In genomic region chr9:123478160-123478559, GRCh38 we compare ENCODE assay signal across 28 cellular contexts.
"Had no signal": no experiment of that assay in that cellular context is flagged by ENCODE, and none has a peak within 500 bp of the region (broad histone marks: within the 10 kb centered on the region; RNA-seq: fewer than 3 reads in every experiment).

No MANE protein-coding gene starts in this region.

- H3K9me3 ChIP-seq: adrenal gland, body of pancreas, colonic mucosa, esophagus squamous epithelium, gastroesophageal sphincter, heart right ventricle had no signal

- H3K4me3 ChIP-seq: adrenal gland, body of pancreas, colonic mucosa, esophagus squamous epithelium, gastroesophageal sphincter, heart right ventricle had no signal

- FAIRE-seq: endometrium, endothelial cell of umbilical vein, TTC549 had no signal

- H3K36me3 ChIP-seq: adrenal gland, colonic mucosa, esophagus squamous epithelium, gastroesophageal sphincter, heart right ventricle had no signal

- H3K4me1 Mint-ChIP-seq: activated naive CD4-positive, alpha-beta T cell treated with anti-CD3 and anti-CD28 coated beads, Interleukin-2, amount 10 ng/mL, durations not matched to agents 7 days and 5 days had no signal

- H3K4me3 Mint-ChIP-seq: activated CD8-positive, alpha-beta T cell treated with anti-CD3 and anti-CD28 coated beads for 36 hours; activated naive CD4-positive, alpha-beta T cell treated with anti-CD3 and anti-CD28 coated beads, Interleukin-2, amount 10 ng/mL, durations not matched to agents 7 days and 5 days; activated T-cell treated with anti-CD3 and anti-CD28 coated beads, Interleukin-2, amount 50 U/mL, for 4 hours; activated T-helper 17 cell treated with anti-CD3 and anti-CD28 coated beads, Interleukin-2, amount 50 U/mL, for 72 hours; WTC11 had no signal

- H3K9me3 Mint-ChIP-seq: activated CD8-positive, alpha-beta T cell treated with anti-CD3 and anti-CD28 coated beads for 36 hours; activated naive CD4-positive, alpha-beta T cell treated with anti-CD3 and anti-CD28 coated beads, Interleukin-2, amount 10 ng/mL, durations not matched to agents 7 days and 5 days; activated naive CD4-positive, alpha-beta T cell treated with anti-CD3 and anti-CD28 coated beads, Interleukin-2, amount 50 U/mL, for 72 hours; activated T-cell treated with anti-CD3 and anti-CD28 coated beads, Interleukin-2, amount 50 U/mL, for 4 hours; activated T-helper 17 cell treated with anti-CD3 and anti-CD28 coated beads, Interleukin-2, amount 50 U/mL, for 72 hours; WTC11 had no signal

- H3K27ac ChIP-seq: adrenal gland, body of pancreas, colonic mucosa, epithelial cell of prostate, esophagus squamous epithelium, gastroesophageal sphincter, heart right ventricle, VCaP had no signal

- H3K36me3 Mint-ChIP-seq: activated naive CD4-positive, alpha-beta T cell treated with anti-CD3 and anti-CD28 coated beads, Interleukin-2, amount 10 ng/mL, durations not matched to agents 7 days and 5 days; activated naive CD4-positive, alpha-beta T cell treated with anti-CD3 and anti-CD28 coated beads, Interleukin-2, amount 50 U/mL, for 72 hours; WTC11 had no signal

- ATAC-seq: activated CD8-positive, alpha-beta T cell treated with anti-CD3 and anti-CD28 coated beads for 36 hours; activated naive CD4-positive, alpha-beta T cell treated with anti-CD3 and anti-CD28 coated beads, Interleukin-2, amount 50 U/mL, for 72 hours; activated T-cell treated with anti-CD3 and anti-CD28 coated beads, Interleukin-2, amount 50 U/mL, for 4 hours; activated T-helper 17 cell treated with anti-CD3 and anti-CD28 coated beads, Interleukin-2, amount 50 U/mL, for 72 hours; gastroesophageal sphincter; WTC11 had no signal

- H3K27me3 Mint-ChIP-seq: activated CD8-positive, alpha-beta T cell treated with anti-CD3 and anti-CD28 coated beads for 36 hours; activated naive CD4-positive, alpha-beta T cell treated with anti-CD3 and anti-CD28 coated beads, Interleukin-2, amount 10 ng/mL, durations not matched to agents 7 days and 5 days; activated T-helper 17 cell treated with anti-CD3 and anti-CD28 coated beads, Interleukin-2, amount 50 U/mL, for 72 hours had no signal

- DNase-seq: activated CD4-positive, alpha-beta T cell treated with anti-CD3 and anti-CD28 coated beads for 48 hours; activated CD4-positive, alpha-beta T cell treated with anti-CD3 and anti-CD28 coated beads, Interleukin-2, amount 50 U/mL, for 1 hour; activated CD4-positive, alpha-beta T cell treated with anti-CD3 and anti-CD28 coated beads, Interleukin-2, amount 50 U/mL, for 48 hours; activated CD8-positive, alpha-beta memory T cell treated with anti-CD3 and anti-CD28 coated beads for 24 hours; activated CD8-positive, alpha-beta T cell treated with anti-CD3 and anti-CD28 coated beads for 36 hours; activated gamma-delta T cell; activated naive CD4-positive, alpha-beta T cell; activated naive CD4-positive, alpha-beta T cell treated with anti-CD3 and anti-CD28 coated beads, Interleukin-2, amount 10 ng/mL, durations not matched to agents 7 days and 5 days; activated T-cell treated with anti-CD3 and anti-CD28 coated beads, Interleukin-2, amount 50 U/mL, for 4 hours; adrenal gland; amygdala; body of pancreas; caudate nucleus; colonic mucosa; effector CD8-positive, alpha-beta T cell; esophagus squamous epithelium; foreskin melanocyte; heart right ventricle; T-helper 2 cell had no signal

- H3K4me1 ChIP-seq: adrenal gland, esophagus squamous epithelium, gastroesophageal sphincter had no signal

- H3K27ac Mint-ChIP-seq: activated CD8-positive, alpha-beta T cell treated with anti-CD3 and anti-CD28 coated beads for 36 hours; activated naive CD4-positive, alpha-beta T cell treated with anti-CD3 and anti-CD28 coated beads, Interleukin-2, amount 10 ng/mL, durations not matched to agents 7 days and 5 days; activated naive CD4-positive, alpha-beta T cell treated with anti-CD3 and anti-CD28 coated beads, Interleukin-2, amount 50 U/mL, for 72 hours; activated T-helper 17 cell treated with anti-CD3 and anti-CD28 coated beads, Interleukin-2, amount 50 U/mL, for 72 hours; WTC11 had no signal

- H3K27me3 ChIP-seq: adrenal gland, body of pancreas, colonic mucosa, esophagus squamous epithelium, gastroesophageal sphincter, heart right ventricle had no signal
